ENCODE assay signal across 1 cellular context in the genomic region with DNA sequence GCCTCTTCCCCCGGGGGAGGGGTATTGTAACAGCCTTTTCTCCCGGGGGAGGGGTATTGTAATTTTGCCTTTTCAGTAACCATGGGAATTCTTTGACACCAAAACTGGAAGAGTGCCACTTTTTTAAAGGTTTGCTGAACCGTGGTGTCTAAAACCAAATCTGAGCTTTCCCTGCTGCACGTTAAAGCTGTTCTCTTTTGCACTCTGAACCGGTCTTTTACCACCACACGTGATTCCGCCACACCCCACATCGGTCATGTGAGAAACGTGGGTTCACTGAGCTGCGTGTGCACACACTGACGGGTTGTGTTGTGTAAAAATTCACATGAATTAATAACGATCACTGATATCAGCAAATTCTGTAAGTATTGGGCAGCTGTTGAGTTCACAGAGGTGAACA.
TF ChIP-seq lines count a peak whose summit lies in the region.

No MANE protein-coding gene starts in this region.

TF ChIP-seq in K562, 482 proteins besides CTCF, POLR2A, EP300 and RAD21 (continued from another document):
- no peak for TF ChIP-seq REST (CRISPR knock-in tag; IDR thresholded peaks at IDR 0.05; ENCODE audit: low read depth)
- TF ChIP-seq ZNF24 (IDR thresholded peaks at IDR 0.05): no peak
- TF ChIP-seq MED1 (CRISPR knock-in tag; IDR thresholded peaks at IDR 0.05; ENCODE audit: borderline replicate concordance): no peak
- no peak for TF ChIP-seq FOXM1 (IDR thresholded peaks at IDR 0.05; ENCODE audit: low read depth)
- no peak for TF ChIP-seq FOXM1 (CRISPR knock-in tag; IDR thresholded peaks at IDR 0.05; ENCODE audit: low read depth)
- TF ChIP-seq, protein P1, sequence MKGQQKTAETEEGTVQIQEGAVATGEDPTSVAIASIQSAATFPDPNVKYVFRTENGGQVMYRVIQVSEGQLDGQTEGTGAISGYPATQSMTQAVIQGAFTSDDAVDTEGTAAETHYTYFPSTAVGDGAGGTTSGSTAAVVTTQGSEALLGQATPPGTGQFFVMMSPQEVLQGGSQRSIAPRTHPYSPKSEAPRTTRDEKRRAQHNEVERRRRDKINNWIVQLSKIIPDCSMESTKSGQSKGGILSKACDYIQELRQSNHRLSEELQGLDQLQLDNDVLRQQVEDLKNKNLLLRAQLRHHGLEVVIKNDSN (CRISPR knock-in tag; IDR thresholded peaks at IDR 0.05): 0 out of 2 replicates have a peak, but pooled peaks have one; percentile 26
TF ChIP-seq in K562: peak in this region for 1.
